In genomic region chr9:35756743-35757526, GRCh38 we compare ENCODE assay signal across 2 cellular contexts.
TF ChIP-seq lines count a peak whose summit lies in the region.

No MANE protein-coding gene starts in this region.

TF ChIP-seq in GM12878, 131 proteins besides CTCF, POLR2A, EP300 and RAD21 (continues in another document):
- TF ChIP-seq ZBTB11 (CRISPR knock-in tag; IDR thresholded peaks at IDR 0.05) (no peak), KDM1A (IDR thresholded peaks at IDR 0.05; ENCODE audit: borderline replicate concordance) (no peak), RBBP5 (conservative IDR thresholded peaks at IDR 0.05) (no peak), BCL3 (IDR thresholded peaks at IDR 0.05; ENCODE audit: borderline replicate concordance, insufficient read depth, low read depth, low read length, poor library complexity, severe bottlenecking) (no peak), BCLAF1 (IDR thresholded peaks at IDR 0.05) (no peak), SRF (IDR thresholded peaks at IDR 0.05; ENCODE audit: low read depth in 2 of 2, low read length in 2 of 2) (no peak), CREM (IDR thresholded peaks at IDR 0.05; ENCODE audit: low read depth) (no peak; the same call in 1 of the 2 replicates), USF2 (IDR thresholded peaks at IDR 0.05; ENCODE audit: borderline replicate concordance, low read depth, low read length) (no peak), BRCA1 (IDR thresholded peaks at IDR 0.05; ENCODE audit: low read depth, low read length) (no peak), MEF2A (IDR thresholded peaks at IDR 0.05; ENCODE audit: insufficient read depth, low read depth, low read length) (0 out of 2 replicates have a peak, but pooled peaks have one; percentile 5), YY1 (IDR thresholded peaks at IDR 0.05; ENCODE audit: low read depth, low read length) (no peak; the same call in 1 of the 2 replicates), HDAC2 (IDR thresholded peaks at IDR 0.05) (no peak), SMARCA5 (IDR thresholded peaks at IDR 0.05) (peak; percentile 85; the same call in 1 of the 2 replicates), HCFC1 (IDR thresholded peaks at IDR 0.05; ENCODE audit: low read length) (no peak), IKZF1 (conservative IDR thresholded peaks at IDR 0.05) (peak; percentile 92), PAX8 (IDR thresholded peaks at IDR 0.05) (no peak), MTA3 (IDR thresholded peaks at IDR 0.05; ENCODE audit: borderline replicate concordance, low read length) (0 out of 2 replicates have a peak, but pooled peaks have one; percentile 64), BACH1 (IDR thresholded peaks at IDR 0.05; ENCODE audit: borderline replicate concordance) (no peak; the same call in 1 of the 2 replicates), RELA (IDR thresholded peaks at IDR 0.05; ENCODE audit: borderline replicate concordance, partially characterized antibody) (peak; percentile 47), ZNF274 (IDR thresholded peaks at IDR 0.05; ENCODE audit: insufficient read depth, insufficient read length) (no peak), POLR2AphosphoS2 (IDR thresholded peaks at IDR 0.05; ENCODE audit: low read depth, low read length) (no peak; the same call in 1 of the 2 replicates)
- TF ChIP-seq, protein P1, sequence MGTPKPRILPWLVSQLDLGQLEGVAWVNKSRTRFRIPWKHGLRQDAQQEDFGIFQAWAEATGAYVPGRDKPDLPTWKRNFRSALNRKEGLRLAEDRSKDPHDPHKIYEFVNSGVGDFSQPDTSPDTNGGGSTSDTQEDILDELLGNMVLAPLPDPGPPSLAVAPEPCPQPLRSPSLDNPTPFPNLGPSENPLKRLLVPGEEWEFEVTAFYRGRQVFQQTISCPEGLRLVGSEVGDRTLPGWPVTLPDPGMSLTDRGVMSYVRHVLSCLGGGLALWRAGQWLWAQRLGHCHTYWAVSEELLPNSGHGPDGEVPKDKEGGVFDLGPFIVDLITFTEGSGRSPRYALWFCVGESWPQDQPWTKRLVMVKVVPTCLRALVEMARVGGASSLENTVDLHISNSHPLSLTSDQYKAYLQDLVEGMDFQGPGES (IDR thresholded peaks at IDR 0.05), result no peak

TF ChIP-seq in HEK293T, 16 proteins besides CTCF, POLR2A, EP300 and RAD21:
- TF ChIP-seq ARNT (IDR thresholded peaks at IDR 0.05) (no peak), PKNOX1 (IDR thresholded peaks at IDR 0.05) (no peak), HDGF (IDR thresholded peaks at IDR 0.05; ENCODE audit: borderline replicate concordance) (no peak), ELF4 (IDR thresholded peaks at IDR 0.05) (no peak), CTBP1 (IDR thresholded peaks at IDR 0.05; ENCODE audit: borderline replicate concordance) (no peak), ZNF384 (IDR thresholded peaks at IDR 0.05) (no peak), FOXK2 (IDR thresholded peaks at IDR 0.05) (no peak), L3MBTL2 (conservative IDR thresholded peaks at IDR 0.05) (no peak), TARDBP (IDR thresholded peaks at IDR 0.05) (no peak), LEF1 (IDR thresholded peaks at IDR 0.05; ENCODE audit: borderline replicate concordance) (no peak)
